In genomic region chr5:151779531-151780125, GRCh38 we compare ENCODE assay signal across 15 cellular contexts. TPM values are rescaled to one million over a fixed set of nuclear protein-coding genes. Genes with fewer than 3 reads are reported as not detected.
A peak's percentile ranks its signal among the peaks of the same experiment; 100 is the strongest.
DNase-seq lines count a peak whose midpoint lies in the region; ATAC-seq and TF ChIP-seq lines count a peak whose summit lies in the region.
"Had no signal": no experiment of that assay in that cellular context is flagged by ENCODE, and none has a peak within 500 bp of the region (broad histone marks: within the 10 kb centered on the region; RNA-seq: fewer than 3 reads in every experiment).

No MANE protein-coding gene starts in this region.

- peak overlapping the region; percentile 39 for H3K4me3 Mint-ChIP-seq in activated T-cell treated with anti-CD3 and anti-CD28 coated beads, Interleukin-2, amount 50 U/mL, for 24 hours
- H3K4me3 Mint-ChIP-seq in activated naive CD8-positive, alpha-beta T cell = peak overlapping the region; percentile 78

- WGBS in psoas muscle, 3 donors = 30 to 49% (median 33%) methylated on average over 3 of the region's 3 CpGs

- H3K9me3 Mint-ChIP-seq in activated T-cell treated with anti-CD3 and anti-CD28 coated beads, Interleukin-2, amount 50 U/mL, for 24 hours = no peaks in the 10 kb centered on the region
- H3K9me3 Mint-ChIP-seq in activated naive CD8-positive, alpha-beta T cell (ENCODE audit: low read depth) = no peaks in the 10 kb centered on the region

- H3K27ac ChIP-seq in HEK293 (ENCODE audit: extremely low read depth, low read depth, low read length) = no peak overlapping the region
- peak overlapping the region; percentile 26 for H3K27ac ChIP-seq in psoas muscle

- H3K4me1 ChIP-seq in HEK293 (ENCODE audit: control insufficient read depth, insufficient read depth, low read length) = peaks cover 43% of the 10 kb centered on the region
- peaks cover 79% of the 10 kb centered on the region for H3K4me1 ChIP-seq in psoas muscle

- no peak for DNase-seq in activated T-cell treated with anti-CD3 and anti-CD28 coated beads, Interleukin-2, amount 50 U/mL, for 24 hours
- no peak for DNase-seq in activated T-cell treated with anti-CD3 and anti-CD28 coated beads, Interleukin-2, amount 50 U/mL, for 48 hours
- no peak for DNase-seq in psoas muscle
- DNase-seq in COLO668 (lab: John Stamatoyannopoulos, UW; ENCODE audit: unreplicated experiment) = no peak
- DNase-seq: activated CD4-positive, alpha-beta T cell treated with anti-CD3 and anti-CD28 coated beads for 48 hours; amygdala; GOT3; mesenchymal stem cell; NCI-H526; stimulated activated CD4-positive, alpha-beta T cell treated with anti-CD3 and anti-CD28 coated beads, Interleukin-2, amount 100 ng/mL, for 48 hours had no signal

- CTCF ChIA-PET in HEK293 (lab: Yijun Ruan, JAX) = no interaction called here

- H3K27me3 ChIP-seq in psoas muscle (ENCODE audit: insufficient read depth in 3 of 3, low read length in 2 of 3) = no peaks in the 10 kb centered on the region

- H3K36me3 ChIP-seq in HEK293 (ENCODE audit: control insufficient read depth in 2 of 2, insufficient read depth in 1 of 2, low read length in 2 of 2) (peaks cover 11 to 28% of the 10 kb centered on the region in 2 experiments; a peak in 2 of 3 replicates), psoas muscle (ENCODE audit: insufficient read depth in 1 of 2, low read depth in 1 of 2) (no peaks in the 10 kb centered on the region)

- H3K9me3 ChIP-seq in HEK293 (ENCODE audit: control insufficient read depth, insufficient read depth, low read depth, low read length) (no peaks in the 10 kb centered on the region), psoas muscle (no peaks in the 10 kb centered on the region)

- peak overlapping the region; percentile 62 for H3K27ac Mint-ChIP-seq in activated T-cell treated with anti-CD3 and anti-CD28 coated beads, Interleukin-2, amount 50 U/mL, for 24 hours
- H3K27ac Mint-ChIP-seq in activated naive CD8-positive, alpha-beta T cell = peak overlapping the region; percentile 83

- H3K36me3 Mint-ChIP-seq in activated T-cell treated with anti-CD3 and anti-CD28 coated beads, Interleukin-2, amount 50 U/mL, for 24 hours (ENCODE audit: low read depth) = peaks cover 77% of the 10 kb centered on the region
- H3K36me3 Mint-ChIP-seq in activated naive CD8-positive, alpha-beta T cell = peaks cover 8% of the 10 kb centered on the region

- H3K4me1 Mint-ChIP-seq in activated T-cell treated with anti-CD3 and anti-CD28 coated beads, Interleukin-2, amount 50 U/mL, for 24 hours (ENCODE audit: low read depth) = peaks cover 89% of the 10 kb centered on the region
- H3K4me1 Mint-ChIP-seq in activated naive CD8-positive, alpha-beta T cell (ENCODE audit: low read depth) = peaks cover 90% of the 10 kb centered on the region

- H3K4me3 ChIP-seq in HEK293 (ENCODE audit: low read depth, low read length) = no peak overlapping the region
- peak overlapping the region; percentile 4 for H3K4me3 ChIP-seq in psoas muscle

- ATAC-seq in psoas muscle (peak; percentile 35 to 74 (median 52)), HG03521 (IDR thresholded peaks at IDR 0.05; ENCODE audit: unreplicated experiment) (no peak), HG03439 (IDR thresholded peaks at IDR 0.05; ENCODE audit: unreplicated experiment) (no peak)

- POLR2A ChIA-PET in HEK293 (lab: Yijun Ruan, JAX) = interaction anchor here (2.6 kb wide), 1 partner anchor 8 kb away, joined by 22 read pairs; the partner anchor contains the start of gene G3BP1

- TF ChIP-seq CTCF in HEK293 (tag by site-specific recombination; IDR thresholded peaks at IDR 0.05) (no peak), psoas muscle (IDR thresholded peaks at IDR 0.05) (no peak)

- intact Hi-C loops in psoas muscle (cut with DNase I) = no loop called here

- H3K27me3 Mint-ChIP-seq in activated T-cell treated with anti-CD3 and anti-CD28 coated beads, Interleukin-2, amount 50 U/mL, for 24 hours = no peaks in the 10 kb centered on the region
- no peaks in the 10 kb centered on the region for H3K27me3 Mint-ChIP-seq in activated naive CD8-positive, alpha-beta T cell
- H3K27me3 Mint-ChIP-seq: progenitor cell of endocrine pancreas had no signal

TF ChIP-seq in HEK293, 187 proteins besides CTCF, POLR2A, EP300 and RAD21:
- no peak for TF ChIP-seq ZNF692 (tag by site-specific recombination; IDR thresholded peaks at IDR 0.05)
- TF ChIP-seq PRDM6 (tag by site-specific recombination; IDR thresholded peaks at IDR 0.05) = peak; percentile 39; the same call in 1 of the 2 replicates
- TF ChIP-seq OSR2 (tag by site-specific recombination; IDR thresholded peaks at IDR 0.05) = 0 out of 2 replicates have a peak, but pooled peaks have one; percentile 7

RNA-seq across cellular contexts. Expression of gene G3BP1, which starts 7.9 kb away (rescaled TPM):
- 100 to 1,000 TPM; 132 to 230 (median 154) TPM for total RNA-seq in psoas muscle
- 100 to 1,000 TPM in 1 of 3 donors, 10 to 100 TPM in 2; 47.0 to 123 (median 58.2) TPM for polyA plus RNA-seq in psoas muscle

RNA-seq across cellular contexts. Expression of gene ATOX1, which starts 21.2 kb away (rescaled TPM):
- total RNA-seq in psoas muscle = 10 to 100 TPM; 28.7 to 46.9 (median 40.7) TPM
- polyA plus RNA-seq in psoas muscle = 10 to 100 TPM; 60.5 to 99.1 (median 80.3) TPM

Comparison
In these comparisons a context has a peak if more than half of its experiments do, and no peak if none do; other contexts are left out.
1. ATAC-seq: peak in psoas muscle (4 of 4); none in HG03521 (single experiment) and HG03439 (single experiment).